ENCODE assay signal across 1 cellular context in genomic region chr3:15263120-15263519, GRCh38.
TF ChIP-seq lines count a peak whose summit lies in the region.

No MANE protein-coding gene starts in this region.

TF ChIP-seq in SK-N-SH treated with all-trans-retinoic acid at 6 μM for 48 hours, 23 proteins besides CTCF, POLR2A, EP300 and RAD21 (continued from another document):
- TF ChIP-seq POU6F1 (CRISPR knock-in tag; IDR thresholded peaks at IDR 0.05; ENCODE audit: borderline replicate concordance, low read depth) (no peak), CSDC2 (CRISPR knock-in tag; IDR thresholded peaks at IDR 0.05) (no peak), ZFP30 (CRISPR knock-in tag; IDR thresholded peaks at IDR 0.05) (no peak), ZNF565 (CRISPR knock-in tag; conservative IDR thresholded peaks at IDR 0.05; ENCODE audit: low read depth) (no peak)
